ENCODE assay signal across 1 cellular context in genomic region chr6:143940011-143940597, GRCh38.
TF ChIP-seq lines count a peak whose summit lies in the region.

No MANE protein-coding gene starts in this region.

TF ChIP-seq in K562, 482 proteins besides CTCF, POLR2A, EP300 and RAD21 (continued from another document and continues in another):
- TF ChIP-seq USF2 (CRISPR knock-in tag; IDR thresholded peaks at IDR 0.05) (no peak), POLR2H (tag; IDR thresholded peaks at IDR 0.05; ENCODE audit: low read depth) (0 out of 2 replicates have a peak, but pooled peaks have one; percentile 43), ZNF232 (CRISPR knock-in tag; IDR thresholded peaks at IDR 0.05) (no peak), KDM4B (IDR thresholded peaks at IDR 0.05; ENCODE audit: borderline replicate concordance in 2 of 2, low read depth in 1 of 2) (no peak), DACH1 (IDR thresholded peaks at IDR 0.05; ENCODE audit: partially characterized antibody) (peak; percentile 44), CBX5 (IDR thresholded peaks at IDR 0.05; ENCODE audit: borderline replicate concordance, low read depth) (no peak), U2AF2 (optimal IDR thresholded peaks at IDR 0.05; ENCODE audit: low read depth, low read length) (no peak), CSDE1 (IDR thresholded peaks at IDR 0.05) (no peak), GABPB2 (CRISPR knock-in tag; conservative IDR thresholded peaks at IDR 0.05) (no peak), RBM34 (IDR thresholded peaks at IDR 0.05; ENCODE audit: borderline replicate concordance, insufficient read depth, low read length) (no peak), ZNF76 (CRISPR knock-in tag; IDR thresholded peaks at IDR 0.05; ENCODE audit: borderline replicate concordance) (no peak), RBM39 (optimal IDR thresholded peaks at IDR 0.05; ENCODE audit: low read depth, low read length) (no peak), ZNF143 (CRISPR knock-in tag; IDR thresholded peaks at IDR 0.05) (no peak), NR2C1 (IDR thresholded peaks at IDR 0.05) (peak; percentile 37; the same call in 1 of the 2 replicates), NR2C1 (tag; IDR thresholded peaks at IDR 0.05) (no peak), DLX4 (CRISPR knock-in tag; IDR thresholded peaks at IDR 0.05) (no peak), ZNF75A (CRISPR knock-in tag; IDR thresholded peaks at IDR 0.05) (no peak), ZNF282 (CRISPR knock-in tag; IDR thresholded peaks at IDR 0.05) (no peak), CAMTA2 (CRISPR knock-in tag; conservative IDR thresholded peaks at IDR 0.05) (no peak), FOXK2 (conservative IDR thresholded peaks at IDR 0.05 in 1 of 2, IDR thresholded peaks at IDR 0.05 in 1 of 2; ENCODE audit: low read depth in 2 of 2) (peak; percentile 69 to 84), GABPA (tag; conservative IDR thresholded peaks at IDR 0.05; ENCODE audit: low read depth) (peak; percentile 63), DEAF1 (CRISPR knock-in tag; IDR thresholded peaks at IDR 0.05) (peak; percentile 74)
- TF ChIP-seq, protein P1, sequence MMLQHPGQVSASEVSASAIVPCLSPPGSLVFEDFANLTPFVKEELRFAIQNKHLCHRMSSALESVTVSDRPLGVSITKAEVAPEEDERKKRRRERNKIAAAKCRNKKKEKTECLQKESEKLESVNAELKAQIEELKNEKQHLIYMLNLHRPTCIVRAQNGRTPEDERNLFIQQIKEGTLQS (IDR thresholded peaks at IDR 0.05): no peak
- TF ChIP-seq, protein P1 (CRISPR knock-in tag; conservative IDR thresholded peaks at IDR 0.05): no peak
- TF ChIP-seq, protein P2, sequence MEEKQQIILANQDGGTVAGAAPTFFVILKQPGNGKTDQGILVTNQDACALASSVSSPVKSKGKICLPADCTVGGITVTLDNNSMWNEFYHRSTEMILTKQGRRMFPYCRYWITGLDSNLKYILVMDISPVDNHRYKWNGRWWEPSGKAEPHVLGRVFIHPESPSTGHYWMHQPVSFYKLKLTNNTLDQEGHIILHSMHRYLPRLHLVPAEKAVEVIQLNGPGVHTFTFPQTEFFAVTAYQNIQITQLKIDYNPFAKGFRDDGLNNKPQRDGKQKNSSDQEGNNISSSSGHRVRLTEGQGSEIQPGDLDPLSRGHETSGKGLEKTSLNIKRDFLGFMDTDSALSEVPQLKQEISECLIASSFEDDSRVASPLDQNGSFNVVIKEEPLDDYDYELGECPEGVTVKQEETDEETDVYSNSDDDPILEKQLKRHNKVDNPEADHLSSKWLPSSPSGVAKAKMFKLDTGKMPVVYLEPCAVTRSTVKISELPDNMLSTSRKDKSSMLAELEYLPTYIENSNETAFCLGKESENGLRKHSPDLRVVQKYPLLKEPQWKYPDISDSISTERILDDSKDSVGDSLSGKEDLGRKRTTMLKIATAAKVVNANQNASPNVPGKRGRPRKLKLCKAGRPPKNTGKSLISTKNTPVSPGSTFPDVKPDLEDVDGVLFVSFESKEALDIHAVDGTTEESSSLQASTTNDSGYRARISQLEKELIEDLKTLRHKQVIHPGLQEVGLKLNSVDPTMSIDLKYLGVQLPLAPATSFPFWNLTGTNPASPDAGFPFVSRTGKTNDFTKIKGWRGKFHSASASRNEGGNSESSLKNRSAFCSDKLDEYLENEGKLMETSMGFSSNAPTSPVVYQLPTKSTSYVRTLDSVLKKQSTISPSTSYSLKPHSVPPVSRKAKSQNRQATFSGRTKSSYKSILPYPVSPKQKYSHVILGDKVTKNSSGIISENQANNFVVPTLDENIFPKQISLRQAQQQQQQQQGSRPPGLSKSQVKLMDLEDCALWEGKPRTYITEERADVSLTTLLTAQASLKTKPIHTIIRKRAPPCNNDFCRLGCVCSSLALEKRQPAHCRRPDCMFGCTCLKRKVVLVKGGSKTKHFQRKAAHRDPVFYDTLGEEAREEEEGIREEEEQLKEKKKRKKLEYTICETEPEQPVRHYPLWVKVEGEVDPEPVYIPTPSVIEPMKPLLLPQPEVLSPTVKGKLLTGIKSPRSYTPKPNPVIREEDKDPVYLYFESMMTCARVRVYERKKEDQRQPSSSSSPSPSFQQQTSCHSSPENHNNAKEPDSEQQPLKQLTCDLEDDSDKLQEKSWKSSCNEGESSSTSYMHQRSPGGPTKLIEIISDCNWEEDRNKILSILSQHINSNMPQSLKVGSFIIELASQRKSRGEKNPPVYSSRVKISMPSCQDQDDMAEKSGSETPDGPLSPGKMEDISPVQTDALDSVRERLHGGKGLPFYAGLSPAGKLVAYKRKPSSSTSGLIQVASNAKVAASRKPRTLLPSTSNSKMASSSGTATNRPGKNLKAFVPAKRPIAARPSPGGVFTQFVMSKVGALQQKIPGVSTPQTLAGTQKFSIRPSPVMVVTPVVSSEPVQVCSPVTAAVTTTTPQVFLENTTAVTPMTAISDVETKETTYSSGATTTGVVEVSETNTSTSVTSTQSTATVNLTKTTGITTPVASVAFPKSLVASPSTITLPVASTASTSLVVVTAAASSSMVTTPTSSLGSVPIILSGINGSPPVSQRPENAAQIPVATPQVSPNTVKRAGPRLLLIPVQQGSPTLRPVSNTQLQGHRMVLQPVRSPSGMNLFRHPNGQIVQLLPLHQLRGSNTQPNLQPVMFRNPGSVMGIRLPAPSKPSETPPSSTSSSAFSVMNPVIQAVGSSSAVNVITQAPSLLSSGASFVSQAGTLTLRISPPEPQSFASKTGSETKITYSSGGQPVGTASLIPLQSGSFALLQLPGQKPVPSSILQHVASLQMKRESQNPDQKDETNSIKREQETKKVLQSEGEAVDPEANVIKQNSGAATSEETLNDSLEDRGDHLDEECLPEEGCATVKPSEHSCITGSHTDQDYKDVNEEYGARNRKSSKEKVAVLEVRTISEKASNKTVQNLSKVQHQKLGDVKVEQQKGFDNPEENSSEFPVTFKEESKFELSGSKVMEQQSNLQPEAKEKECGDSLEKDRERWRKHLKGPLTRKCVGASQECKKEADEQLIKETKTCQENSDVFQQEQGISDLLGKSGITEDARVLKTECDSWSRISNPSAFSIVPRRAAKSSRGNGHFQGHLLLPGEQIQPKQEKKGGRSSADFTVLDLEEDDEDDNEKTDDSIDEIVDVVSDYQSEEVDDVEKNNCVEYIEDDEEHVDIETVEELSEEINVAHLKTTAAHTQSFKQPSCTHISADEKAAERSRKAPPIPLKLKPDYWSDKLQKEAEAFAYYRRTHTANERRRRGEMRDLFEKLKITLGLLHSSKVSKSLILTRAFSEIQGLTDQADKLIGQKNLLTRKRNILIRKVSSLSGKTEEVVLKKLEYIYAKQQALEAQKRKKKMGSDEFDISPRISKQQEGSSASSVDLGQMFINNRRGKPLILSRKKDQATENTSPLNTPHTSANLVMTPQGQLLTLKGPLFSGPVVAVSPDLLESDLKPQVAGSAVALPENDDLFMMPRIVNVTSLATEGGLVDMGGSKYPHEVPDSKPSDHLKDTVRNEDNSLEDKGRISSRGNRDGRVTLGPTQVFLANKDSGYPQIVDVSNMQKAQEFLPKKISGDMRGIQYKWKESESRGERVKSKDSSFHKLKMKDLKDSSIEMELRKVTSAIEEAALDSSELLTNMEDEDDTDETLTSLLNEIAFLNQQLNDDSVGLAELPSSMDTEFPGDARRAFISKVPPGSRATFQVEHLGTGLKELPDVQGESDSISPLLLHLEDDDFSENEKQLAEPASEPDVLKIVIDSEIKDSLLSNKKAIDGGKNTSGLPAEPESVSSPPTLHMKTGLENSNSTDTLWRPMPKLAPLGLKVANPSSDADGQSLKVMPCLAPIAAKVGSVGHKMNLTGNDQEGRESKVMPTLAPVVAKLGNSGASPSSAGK (IDR thresholded peaks at IDR 0.05): no peak
- TF ChIP-seq, protein P3, sequence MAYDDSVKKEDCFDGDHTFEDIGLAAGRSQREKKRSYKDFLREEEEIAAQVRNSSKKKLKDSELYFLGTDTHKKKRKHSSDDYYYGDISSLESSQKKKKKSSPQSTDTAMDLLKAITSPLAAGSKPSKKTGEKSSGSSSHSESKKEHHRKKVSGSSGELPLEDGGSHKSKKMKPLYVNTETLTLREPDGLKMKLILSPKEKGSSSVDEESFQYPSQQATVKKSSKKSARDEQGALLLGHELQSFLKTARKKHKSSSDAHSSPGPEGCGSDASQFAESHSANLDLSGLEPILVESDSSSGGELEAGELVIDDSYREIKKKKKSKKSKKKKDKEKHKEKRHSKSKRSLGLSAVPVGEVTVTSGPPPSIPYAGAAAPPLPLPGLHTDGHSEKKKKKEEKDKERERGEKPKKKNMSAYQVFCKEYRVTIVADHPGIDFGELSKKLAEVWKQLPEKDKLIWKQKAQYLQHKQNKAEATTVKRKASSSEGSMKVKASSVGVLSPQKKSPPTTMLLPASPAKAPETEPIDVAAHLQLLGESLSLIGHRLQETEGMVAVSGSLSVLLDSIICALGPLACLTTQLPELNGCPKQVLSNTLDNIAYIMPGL (CRISPR knock-in tag; IDR thresholded peaks at IDR 0.05): no peak
- TF ChIP-seq, protein P4, sequence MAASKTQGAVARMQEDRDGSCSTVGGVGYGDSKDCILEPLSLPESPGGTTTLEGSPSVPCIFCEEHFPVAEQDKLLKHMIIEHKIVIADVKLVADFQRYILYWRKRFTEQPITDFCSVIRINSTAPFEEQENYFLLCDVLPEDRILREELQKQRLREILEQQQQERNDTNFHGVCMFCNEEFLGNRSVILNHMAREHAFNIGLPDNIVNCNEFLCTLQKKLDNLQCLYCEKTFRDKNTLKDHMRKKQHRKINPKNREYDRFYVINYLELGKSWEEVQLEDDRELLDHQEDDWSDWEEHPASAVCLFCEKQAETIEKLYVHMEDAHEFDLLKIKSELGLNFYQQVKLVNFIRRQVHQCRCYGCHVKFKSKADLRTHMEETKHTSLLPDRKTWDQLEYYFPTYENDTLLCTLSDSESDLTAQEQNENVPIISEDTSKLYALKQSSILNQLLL (CRISPR knock-in tag; IDR thresholded peaks at IDR 0.05; ENCODE audit: borderline replicate concordance): no peak
- TF ChIP-seq, protein P5, sequence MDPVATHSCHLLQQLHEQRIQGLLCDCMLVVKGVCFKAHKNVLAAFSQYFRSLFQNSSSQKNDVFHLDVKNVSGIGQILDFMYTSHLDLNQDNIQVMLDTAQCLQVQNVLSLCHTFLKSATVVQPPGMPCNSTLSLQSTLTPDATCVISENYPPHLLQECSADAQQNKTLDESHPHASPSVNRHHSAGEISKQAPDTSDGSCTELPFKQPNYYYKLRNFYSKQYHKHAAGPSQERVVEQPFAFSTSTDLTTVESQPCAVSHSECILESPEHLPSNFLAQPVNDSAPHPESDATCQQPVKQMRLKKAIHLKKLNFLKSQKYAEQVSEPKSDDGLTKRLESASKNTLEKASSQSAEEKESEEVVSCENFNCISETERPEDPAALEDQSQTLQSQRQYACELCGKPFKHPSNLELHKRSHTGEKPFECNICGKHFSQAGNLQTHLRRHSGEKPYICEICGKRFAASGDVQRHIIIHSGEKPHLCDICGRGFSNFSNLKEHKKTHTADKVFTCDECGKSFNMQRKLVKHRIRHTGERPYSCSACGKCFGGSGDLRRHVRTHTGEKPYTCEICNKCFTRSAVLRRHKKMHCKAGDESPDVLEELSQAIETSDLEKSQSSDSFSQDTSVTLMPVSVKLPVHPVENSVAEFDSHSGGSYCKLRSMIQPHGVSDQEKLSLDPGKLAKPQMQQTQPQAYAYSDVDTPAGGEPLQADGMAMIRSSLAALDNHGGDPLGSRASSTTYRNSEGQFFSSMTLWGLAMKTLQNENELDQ (CRISPR knock-in tag; IDR thresholded peaks at IDR 0.05; ENCODE audit: borderline replicate concordance): no peak
- TF ChIP-seq, protein P6, sequence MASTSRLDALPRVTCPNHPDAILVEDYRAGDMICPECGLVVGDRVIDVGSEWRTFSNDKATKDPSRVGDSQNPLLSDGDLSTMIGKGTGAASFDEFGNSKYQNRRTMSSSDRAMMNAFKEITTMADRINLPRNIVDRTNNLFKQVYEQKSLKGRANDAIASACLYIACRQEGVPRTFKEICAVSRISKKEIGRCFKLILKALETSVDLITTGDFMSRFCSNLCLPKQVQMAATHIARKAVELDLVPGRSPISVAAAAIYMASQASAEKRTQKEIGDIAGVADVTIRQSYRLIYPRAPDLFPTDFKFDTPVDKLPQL (IDR thresholded peaks at IDR 0.05; ENCODE audit: extremely low read depth, insufficient read length): no peak
- TF ChIP-seq, protein P7, sequence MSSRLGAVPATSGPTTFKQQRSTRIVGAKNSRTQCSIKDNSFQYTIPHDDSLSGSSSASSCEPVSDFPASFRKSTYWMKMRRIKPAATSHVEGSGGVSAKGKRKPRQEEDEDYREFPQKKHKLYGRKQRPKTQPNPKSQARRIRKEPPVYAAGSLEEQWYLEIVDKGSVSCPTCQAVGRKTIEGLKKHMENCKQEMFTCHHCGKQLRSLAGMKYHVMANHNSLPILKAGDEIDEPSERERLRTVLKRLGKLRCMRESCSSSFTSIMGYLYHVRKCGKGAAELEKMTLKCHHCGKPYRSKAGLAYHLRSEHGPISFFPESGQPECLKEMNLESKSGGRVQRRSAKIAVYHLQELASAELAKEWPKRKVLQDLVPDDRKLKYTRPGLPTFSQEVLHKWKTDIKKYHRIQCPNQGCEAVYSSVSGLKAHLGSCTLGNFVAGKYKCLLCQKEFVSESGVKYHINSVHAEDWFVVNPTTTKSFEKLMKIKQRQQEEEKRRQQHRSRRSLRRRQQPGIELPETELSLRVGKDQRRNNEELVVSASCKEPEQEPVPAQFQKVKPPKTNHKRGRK (tag; IDR thresholded peaks at IDR 0.05): no peak
